31 cellular contexts compared by ENCODE assay signal in the genomic region with DNA sequence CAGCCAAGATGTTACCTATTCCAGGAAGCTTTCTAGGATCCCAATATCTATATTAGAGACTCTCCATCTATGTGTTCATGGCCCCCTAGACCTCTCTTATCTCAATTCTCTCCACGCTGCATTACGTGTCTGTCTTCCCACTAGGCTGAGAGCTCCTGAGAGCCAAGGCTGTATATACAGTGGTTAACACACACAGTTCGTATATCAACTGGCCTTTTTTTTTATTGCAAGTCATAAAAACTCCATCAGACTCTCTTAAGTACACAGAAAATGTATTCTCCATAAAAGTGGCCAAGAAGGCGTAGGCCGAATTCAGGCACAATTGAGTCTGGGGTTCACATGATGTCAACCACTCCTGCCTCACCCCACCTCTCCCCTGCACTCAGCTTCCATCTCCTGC.
"Had no signal": no experiment of that assay in that cellular context is flagged by ENCODE, and none has a peak within 500 bp of the region (broad histone marks: within the 10 kb centered on the region; RNA-seq: fewer than 3 reads in every experiment).

No MANE protein-coding gene starts in this region.

- H3K4me1 ChIP-seq: ascending aorta, SJCRH30 had no signal

- H3K4me3 ChIP-seq: ascending aorta, cardiac muscle cell, MG63, SJCRH30, SK-N-MC had no signal

- H3K9me3 ChIP-seq: ascending aorta, MG63, SJCRH30 had no signal

- H3K27ac ChIP-seq: ascending aorta, cardiac muscle cell, SJCRH30, SK-N-MC had no signal

- ATAC-seq: activated CD4-positive, alpha-beta T cell treated with anti-CD3 and anti-CD28 coated beads for 36 hours; activated CD4-positive, CD25-positive, alpha-beta regulatory T cell treated with anti-CD3 and anti-CD28 coated beads, Interleukin-2, amount 50 U/mL, for 24 hours; activated CD8-positive, alpha-beta T cell treated with anti-CD3 and anti-CD28 coated beads, Interleukin-2, amount 10 ng/mL, durations not matched to agents 7 days and 5 days; Panc1; WTC11 had no signal

- DNase-seq: activated CD4-positive, alpha-beta T cell treated with anti-CD3 and anti-CD28 coated beads for 36 hours; activated CD4-positive, alpha-beta T cell treated with anti-CD3 and anti-CD28 coated beads, Interleukin-2, amount 10 ng/mL, durations not matched to agents 7 days and 5 days; activated CD4-positive, alpha-beta T cell treated with anti-CD3 and anti-CD28 coated beads, Interleukin-2, amount 50 U/mL, for 48 hours; activated CD8-positive, alpha-beta T cell treated with anti-CD3 and anti-CD28 coated beads, Interleukin-2, amount 10 ng/mL, durations not matched to agents 7 days and 5 days; activated gamma-delta T cell; activated naive CD4-positive, alpha-beta T cell treated with Interleukin-2 at 50 U/mL for 16 hours; activated naive CD8-positive, alpha-beta T cell treated with anti-CD3 and anti-CD28 coated beads, Interleukin-2, amount 10 ng/mL, durations not matched to agents 7 days and 5 days; activated T-cell treated with anti-CD3 and anti-CD28 coated beads, Interleukin-2, amount 50 U/mL, for 24 hours; amygdala; Kasumi-1; KG1; MG63; NCI-H1048; NCI-H1105 treated with DMSO at 0.1 percent for 48 hours; NCI-H1436; NCI-H1694; NCI-H1930; NCI-H2081 treated with DMSO at 0.1 percent for 48 hours; NCI-H226; NCI-H446 treated with DMSO at 0.1 percent for 48 hours; NCI-H524; NCI-H82; SHP77; SJCRH30; T1000 had no signal

- H3K27me3 ChIP-seq: ascending aorta, cardiac muscle cell, SJCRH30 had no signal

- H3K36me3 ChIP-seq: ascending aorta, cardiac muscle cell, MG63, SJCRH30 had no signal
